ENCODE assay signal across 8 cellular contexts in genomic region chr4:86977621-86978184, GRCh38. TPM values are rescaled to one million over a fixed set of nuclear protein-coding genes. Genes with fewer than 3 reads are reported as not detected.
DNase-seq lines count a peak whose midpoint lies in the region; ATAC-seq and TF ChIP-seq lines count a peak whose summit lies in the region.

No MANE protein-coding gene starts in this region.

- H3K4me1 Mint-ChIP-seq in activated CD4-positive, alpha-beta memory T cell treated with anti-CD3 and anti-CD28 coated beads, Interleukin-2, amount 10 ng/mL, durations not matched to agents 7 days and 5 days, result peaks cover 49% of the 10 kb centered on the region

- peaks cover 10% of the 10 kb centered on the region for H3K36me3 Mint-ChIP-seq in activated CD4-positive, alpha-beta memory T cell treated with anti-CD3 and anti-CD28 coated beads, Interleukin-2, amount 10 ng/mL, durations not matched to agents 7 days and 5 days (ENCODE audit: low read depth)

- peaks cover 7 to 13% of the 10 kb centered on the region in 2 donors for H3K4me1 ChIP-seq in lung (ENCODE audit: control insufficient read depth in 2 of 2, insufficient read depth in 2 of 2, low read length in 2 of 2)

- DNase-seq in GM12865 (ENCODE audit: low read depth), result peak; percentile 70
- peak; percentile 21 for DNase-seq in activated CD4-positive, alpha-beta memory T cell treated with anti-CD3 and anti-CD28 coated beads, Interleukin-2, amount 10 ng/mL, durations not matched to agents 7 days and 5 days
- DNase-seq in lung (ENCODE audit: low spot score), result no peak
- DNase-seq in activated effector memory CD4-positive, alpha-beta T cell treated with anti-CD3 and anti-CD28 coated beads, Interleukin-2, amount 50 U/mL, for 16 hours, result no peak
- DNase-seq in effector CD4-positive, alpha-beta T cell, result no peak
- no peak for DNase-seq in DMS114 treated with DMSO at 0.1 percent for 48 hours (lab: John Stamatoyannopoulos, UW; ENCODE audit: unreplicated experiment)

- CTCF ChIA-PET in activated CD4-positive, alpha-beta memory T cell treated with anti-CD3 and anti-CD28 coated beads, Interleukin-2, amount 10 ng/mL, durations not matched to agents 7 days and 5 days (lab: Charles Lee), result interaction anchor here (1.1 to 1.4 kb wide), 2 partner anchors 24 to 28 kb away, joined by 3 read pairs; no protein-coding TSS in a partner anchor

- H3K9me3 Mint-ChIP-seq in activated CD4-positive, alpha-beta memory T cell treated with anti-CD3 and anti-CD28 coated beads, Interleukin-2, amount 10 ng/mL, durations not matched to agents 7 days and 5 days, result no peaks in the 10 kb centered on the region

- H3K36me3 ChIP-seq in lung (ENCODE audit: control insufficient read depth in 2 of 2, insufficient read depth in 2 of 2, low read length in 2 of 2), result no peaks in the 10 kb centered on the region

- no peak for TF ChIP-seq CTCF in GM12865 (IDR thresholded peaks at IDR 0.05; ENCODE audit: insufficient read depth, low read depth, low read length, missing control alignments)
- no peak for TF ChIP-seq CTCF in lung (IDR thresholded peaks at IDR 0.05; ENCODE audit: control extremely low read depth, extremely low read depth)

- ATAC-seq in GM21390 (IDR thresholded peaks at IDR 0.05; ENCODE audit: unreplicated experiment) (peak; percentile 85), HG03558 (IDR thresholded peaks at IDR 0.05; ENCODE audit: extremely low read depth, unreplicated experiment) (peak; percentile 94), lung (ENCODE audit: insufficient read depth, low FRiP score) (peak; percentile 37)

- 51 to 72% methylated on average over 5 of the region's 5 CpGs for WGBS in lung, 2 donors

- H3K27ac Mint-ChIP-seq in activated CD4-positive, alpha-beta memory T cell treated with anti-CD3 and anti-CD28 coated beads, Interleukin-2, amount 10 ng/mL, durations not matched to agents 7 days and 5 days, result no peak overlapping the region

- no peaks in the 10 kb centered on the region for H3K27me3 ChIP-seq in lung (ENCODE audit: control insufficient read depth, insufficient read depth)

- POLR2A ChIA-PET in activated CD4-positive, alpha-beta memory T cell treated with anti-CD3 and anti-CD28 coated beads, Interleukin-2, amount 10 ng/mL, durations not matched to agents 7 days and 5 days (lab: Charles Lee), result interaction anchor here (1.1 to 2.5 kb wide), 3 partner anchors 29 to 42 kb away, joined by 4 to 14 read pairs (median 10); no protein-coding TSS in a partner anchor

- H3K27ac ChIP-seq in lung (ENCODE audit: low read depth in 1 of 2, low read length in 1 of 2), result no peak overlapping the region

- H3K4me3 Mint-ChIP-seq in activated CD4-positive, alpha-beta memory T cell treated with anti-CD3 and anti-CD28 coated beads, Interleukin-2, amount 10 ng/mL, durations not matched to agents 7 days and 5 days, result no peak overlapping the region

- no peaks in the 10 kb centered on the region for H3K9me3 ChIP-seq in lung (ENCODE audit: control insufficient read depth in 2 of 2, insufficient read depth in 1 of 2, low read length in 1 of 2)

- no peaks in the 10 kb centered on the region for H3K27me3 Mint-ChIP-seq in activated CD4-positive, alpha-beta memory T cell treated with anti-CD3 and anti-CD28 coated beads, Interleukin-2, amount 10 ng/mL, durations not matched to agents 7 days and 5 days

- H3K4me3 ChIP-seq in GM12865 (ENCODE audit: low read depth, low read length), result no peak overlapping the region
- no peak overlapping the region for H3K4me3 ChIP-seq in lung

RNA-seq across cellular contexts. Expression of gene AFF1, which starts 42.9 kb away (rescaled TPM):
- 10 to 100 TPM; 68.8 to 72.0 TPM for total RNA-seq in activated CD4-positive, alpha-beta memory T cell treated with anti-CD3 and anti-CD28 coated beads, Interleukin-2, amount 10 ng/mL, durations not matched to agents 7 days and 5 days
- total RNA-seq in lung, result 10 to 100 TPM; 57.4 to 79.0 TPM
- polyA plus RNA-seq in lung, result 10 to 100 TPM in 1 of 2 donors, 1 to 10 TPM in 1; 9.5 to 14.3 TPM

Comparison
In these comparisons a context has a peak if more than half of its experiments do, and no peak if none do; other contexts are left out.
1. DNase-seq: peak in GM12865 (single experiment) and activated CD4-positive, alpha-beta memory T cell treated with anti-CD3 and anti-CD28 coated beads, Interleukin-2, amount 10 ng/mL, durations not matched to agents 7 days and 5 days (single experiment); none in lung (single experiment), activated effector memory CD4-positive, alpha-beta T cell treated with anti-CD3 and anti-CD28 coated beads, Interleukin-2, amount 50 U/mL, for 16 hours (single experiment), effector CD4-positive, alpha-beta T cell (single experiment) and DMS114 treated with DMSO at 0.1 percent for 48 hours (single experiment).
2. ATAC-seq: peak in every context shown above with its lines; median percentile 94 in HG03558; 85 in GM21390; 37 in lung.